9 cellular contexts compared by ENCODE assay signal in genomic region chr5:176413255-176413565, GRCh38. TPM values are rescaled to one million over a fixed set of nuclear protein-coding genes. Genes with fewer than 3 reads are reported as not detected.
A peak's percentile ranks its signal among the peaks of the same experiment; 100 is the strongest.
DNase-seq lines count a peak whose midpoint lies in the region; ATAC-seq and TF ChIP-seq lines count a peak whose summit lies in the region.
"Had no signal": no experiment of that assay in that cellular context is flagged by ENCODE, and none has a peak within 500 bp of the region (broad histone marks: within the 10 kb centered on the region; RNA-seq: fewer than 3 reads in every experiment).

No MANE protein-coding gene starts in this region.

- peaks cover 7% of the 10 kb centered on the region for H3K36me3 Mint-ChIP-seq in osteocyte (ENCODE audit: unreplicated experiment)

- H3K4me1 Mint-ChIP-seq in osteocyte (ENCODE audit: unreplicated experiment): peaks cover 54% of the 10 kb centered on the region

- no peaks in the 10 kb centered on the region for H3K9me3 Mint-ChIP-seq in osteocyte (ENCODE audit: unreplicated experiment)

- no peak for ATAC-seq in HG02884 (IDR thresholded peaks at IDR 0.05; ENCODE audit: unreplicated experiment)
- ATAC-seq: HCT116 had no signal

- peak overlapping the region; percentile 14 for H3K4me3 Mint-ChIP-seq in osteocyte (ENCODE audit: unreplicated experiment)

- TF ChIP-seq CTCF in osteocyte (IDR thresholded peaks at IDR 0.05): no peak
- TF ChIP-seq CTCF in GM10266 (IDR thresholded peaks at IDR 0.05; ENCODE audit: control insufficient read depth, insufficient read depth, low read depth, missing control alignments): no peak

- peak overlapping the region; percentile 98 for H3K27ac ChIP-seq in epithelial cell of prostate
- H3K27ac ChIP-seq: SJCRH30 had no signal

- H3K27ac Mint-ChIP-seq in osteocyte (ENCODE audit: unreplicated experiment): peak overlapping the region; percentile 82

- peak; percentile 6 for DNase-seq in H4 (ENCODE audit: low spot score)
- DNase-seq in epithelial cell of prostate (ENCODE audit: low read depth, low spot score): no peak
- DNase-seq in osteocyte (ENCODE audit: extremely low spot score, unreplicated experiment): no peak
- DNase-seq in GM10266 (ENCODE audit: extremely low spot score): no peak
- DNase-seq in SIG-M5 (lab: John Stamatoyannopoulos, UW): no peak
- DNase-seq: NCI-H1930, SJCRH30 had no signal

- no peaks in the 10 kb centered on the region for H3K27me3 Mint-ChIP-seq in osteocyte (ENCODE audit: unreplicated experiment)

RNA-seq across cellular contexts. Expression of gene CLTB, which starts 3.1 kb away (rescaled TPM):
- 80.4 and 81.9 TPM in 2 replicates for total RNA-seq in H4 (2014; rRNA removed; shearing (Covaris generic))
- total RNA-seq in osteocyte: 89.0 and 95.1 TPM in 2 replicates

RNA-seq across cellular contexts. Expression of gene HIGD2A, which starts 24.7 kb away (rescaled TPM):
- total RNA-seq in H4 (2014; rRNA removed; shearing (Covaris generic)): 182 and 212 TPM in 2 replicates
- total RNA-seq in osteocyte: 79.3 and 83.8 TPM in 2 replicates

RNA-seq across cellular contexts. Expression of gene NOP16, which starts 24.8 kb away (rescaled TPM):
- 30.9 and 47.2 TPM in 2 replicates for total RNA-seq in H4 (2014; rRNA removed; shearing (Covaris generic))
- 15.5 and 19.8 TPM in 2 replicates for total RNA-seq in osteocyte

RNA-seq across cellular contexts. Expression of gene FAF2, which starts 35.0 kb away (rescaled TPM):
- total RNA-seq in H4 (2014; rRNA removed; shearing (Covaris generic)): 59.3 and 64.6 TPM in 2 replicates
- total RNA-seq in osteocyte: 46.9 and 47.6 TPM in 2 replicates

RNA-seq across cellular contexts. Expression of gene ARL10, which starts 47.9 kb away (rescaled TPM):
- 0.02 TPM in 1 of 2 replicates, not detected in the other for total RNA-seq in H4 (2014; rRNA removed; shearing (Covaris generic))
- 25.9 and 32.8 TPM in 2 replicates for total RNA-seq in osteocyte
